Comparison of ENCODE assay signal across 28 cellular contexts in genomic region chrX:151750511-151750910, GRCh38. TPM values are rescaled to one million over a fixed set of nuclear protein-coding genes. Genes with fewer than 3 reads are reported as not detected.
"Had no signal": no experiment of that assay in that cellular context is flagged by ENCODE, and none has a peak within 500 bp of the region (broad histone marks: within the 10 kb centered on the region; RNA-seq: fewer than 3 reads in every experiment).

No MANE protein-coding gene starts in this region.

- H3K27ac ChIP-seq: neutrophil, ovary, parathyroid adenoma, psoas muscle, skin epidermis, stomach, thoracic aorta, thyroid gland, tibial nerve, upper lobe of left lung, vagina had no signal

- H3K9me3 Mint-ChIP-seq: naive thymus-derived CD8-positive, alpha-beta T cell; natural killer cell treated with Interleukin-12 subunit alpha and Interleukin-12 subunit beta and Interleukin-15 and Interleukin-18, amount 100 ng/mL, for 72 hours; neural crest cell; stimulated activated effector memory CD8-positive, alpha-beta T cell treated with anti-CD3 and anti-CD28 coated beads, Interleukin-12 subunit alpha, Interleukin-12 subunit beta, amount 100 ng/mL, for 72 hours; stimulated activated naive B cell treated with anti-CD40 and anti-IgM and Interleukin-4, amounts not matched to agents 10 μg/mL and 1 μg/mL and 100 μg/mL, for 72 hours; stimulated activated naive CD8-positive, alpha-beta T cell treated with anti-CD3 and anti-CD28 coated beads, Interleukin-15, Interleukin-2, amounts not matched to agents 100 ng/mL and 50 ng/mL, for 24 hours had no signal

- H3K4me3 ChIP-seq: ovary, psoas muscle, skin epidermis, smooth muscle cell, stomach, thoracic aorta, thyroid gland, tibial nerve, upper lobe of left lung, vagina had no signal

- H3K9me3 ChIP-seq: neutrophil, ovary, psoas muscle, stomach, thoracic aorta, thyroid gland, tibial nerve, upper lobe of left lung, vagina had no signal

- H3K27ac Mint-ChIP-seq: naive thymus-derived CD8-positive, alpha-beta T cell; natural killer cell treated with Interleukin-12 subunit alpha and Interleukin-12 subunit beta and Interleukin-15 and Interleukin-18, amount 100 ng/mL, for 72 hours; nephron progenitor cell; progenitor cell of endocrine pancreas; stimulated activated effector memory CD8-positive, alpha-beta T cell treated with anti-CD3 and anti-CD28 coated beads, Interleukin-12 subunit alpha, Interleukin-12 subunit beta, amount 100 ng/mL, for 72 hours; stimulated activated naive B cell treated with anti-CD40 and anti-IgM and Interleukin-4, amounts not matched to agents 10 μg/mL and 1 μg/mL and 100 μg/mL, for 72 hours; stimulated activated naive CD8-positive, alpha-beta T cell treated with anti-CD3 and anti-CD28 coated beads, Interleukin-15, Interleukin-2, amounts not matched to agents 100 ng/mL and 50 ng/mL, for 24 hours had no signal

- H3K4me1 ChIP-seq: parathyroid adenoma, psoas muscle, thyroid gland had no signal

- DNase-seq: naive thymus-derived CD8-positive, alpha-beta T cell; ovary; psoas muscle; stimulated activated CD4-positive, alpha-beta T cell treated with anti-CD3 and anti-CD28 coated beads, Interleukin-4, amount 100 ng/mL, for 24 hours; stimulated activated naive B cell treated with anti-CD40 and anti-IgM and Interleukin-4, amounts not matched to agents 10 μg/mL and 1 μg/mL and 100 μg/mL, for 72 hours; stimulated activated naive CD4-positive, alpha-beta T cell treated with Interleukin-2 at 50 U/mL for 16 hours; stomach; upper lobe of left lung had no signal

- H3K36me3 Mint-ChIP-seq: naive thymus-derived CD8-positive, alpha-beta T cell; natural killer cell treated with Interleukin-12 subunit alpha and Interleukin-12 subunit beta and Interleukin-15 and Interleukin-18, amount 100 ng/mL, for 72 hours; stimulated activated effector memory CD8-positive, alpha-beta T cell treated with anti-CD3 and anti-CD28 coated beads, Interleukin-12 subunit alpha, Interleukin-12 subunit beta, amount 100 ng/mL, for 72 hours; stimulated activated naive B cell treated with anti-CD40 and anti-IgM and Interleukin-4, amounts not matched to agents 10 μg/mL and 1 μg/mL and 100 μg/mL, for 72 hours had no signal

- H3K4me3 Mint-ChIP-seq: naive thymus-derived CD8-positive, alpha-beta T cell; natural killer cell treated with Interleukin-12 subunit alpha and Interleukin-12 subunit beta and Interleukin-15 and Interleukin-18, amount 100 ng/mL, for 72 hours; nephron progenitor cell; neural crest cell; stimulated activated effector memory CD8-positive, alpha-beta T cell treated with anti-CD3 and anti-CD28 coated beads, Interleukin-12 subunit alpha, Interleukin-12 subunit beta, amount 100 ng/mL, for 72 hours; stimulated activated naive B cell treated with anti-CD40 and anti-IgM and Interleukin-4, amounts not matched to agents 10 μg/mL and 1 μg/mL and 100 μg/mL, for 72 hours; stimulated activated naive CD8-positive, alpha-beta T cell treated with anti-CD3 and anti-CD28 coated beads, Interleukin-15, Interleukin-2, amounts not matched to agents 100 ng/mL and 50 ng/mL, for 24 hours had no signal

- H3K36me3 ChIP-seq: neutrophil, ovary, stomach, thoracic aorta, thyroid gland, tibial nerve, upper lobe of left lung, vagina had no signal

- ATAC-seq: naive thymus-derived CD8-positive, alpha-beta T cell; natural killer cell treated with Interleukin-12 subunit alpha and Interleukin-12 subunit beta and Interleukin-15 and Interleukin-18, amount 100 ng/mL, for 72 hours; psoas muscle; sciatic nerve; stimulated activated effector memory CD8-positive, alpha-beta T cell treated with anti-CD3 and anti-CD28 coated beads, Interleukin-12 subunit alpha, Interleukin-12 subunit beta, amount 100 ng/mL, for 72 hours; stimulated activated naive B cell treated with anti-CD40 and anti-IgM and Interleukin-4, amounts not matched to agents 10 μg/mL and 1 μg/mL and 100 μg/mL, for 72 hours had no signal

- H3K4me1 Mint-ChIP-seq: stimulated activated effector memory CD8-positive, alpha-beta T cell treated with anti-CD3 and anti-CD28 coated beads, Interleukin-12 subunit alpha, Interleukin-12 subunit beta, amount 100 ng/mL, for 72 hours had no signal

RNA-seq across cellular contexts. Expression of gene CNGA2, which starts 16.0 kb away (rescaled TPM):
- total RNA-seq: naive thymus-derived CD8-positive, alpha-beta T cell; natural killer cell treated with Interleukin-12 subunit alpha and Interleukin-12 subunit beta and Interleukin-15 and Interleukin-18, amount 100 ng/mL, for 72 hours; neural crest cell; omental fat pad; ovary; progenitor cell of endocrine pancreas; psoas muscle; renal cortical epithelial cell; sciatic nerve; smooth muscle cell; stomach; subcutaneous adipose tissue; temporal lobe; thoracic aorta; thyroid gland; tibial nerve; upper lobe of left lung; ureter; vagina had no signal

RNA-seq across cellular contexts. Expression of gene FATE1, which starts 34.7 kb away (rescaled TPM):
- total RNA-seq: naive thymus-derived CD8-positive, alpha-beta T cell; natural killer cell treated with Interleukin-12 subunit alpha and Interleukin-12 subunit beta and Interleukin-15 and Interleukin-18, amount 100 ng/mL, for 72 hours; neural crest cell; omental fat pad; ovary; progenitor cell of endocrine pancreas; renal cortical epithelial cell; smooth muscle cell; stomach; subcutaneous adipose tissue; temporal lobe; thoracic aorta; tibial nerve; ureter; vagina had no signal

RNA-seq across cellular contexts. Expression of gene PRRG3, which starts 55.3 kb away (rescaled TPM):
- total RNA-seq: naive thymus-derived CD8-positive, alpha-beta T cell; natural killer cell treated with Interleukin-12 subunit alpha and Interleukin-12 subunit beta and Interleukin-15 and Interleukin-18, amount 100 ng/mL, for 72 hours; renal cortical epithelial cell had no signal
